ENCODE assay signal across 22 cellular contexts in genomic region chrX:37844622-37845021, GRCh38.
"Had no signal": no experiment of that assay in that cellular context is flagged by ENCODE, and none has a peak within 500 bp of the region (broad histone marks: within the 10 kb centered on the region; RNA-seq: fewer than 3 reads in every experiment).

No MANE protein-coding gene starts in this region.

- H3K4me3 Mint-ChIP-seq: activated naive CD4-positive, alpha-beta T cell treated with anti-CD3 and anti-CD28 coated beads for 36 hours; dendritic cell treated with granulocyte-macrophage colony-stimulating factor and Interleukin-4, amounts not matched to agents 40 ng/mL and 50 ng/mL, for 4 days; immature natural killer cell; nephron; T-cell had no signal

- H3K36me3 ChIP-seq: gastrocnemius medialis, thyroid gland had no signal

- H3K27me3 Mint-ChIP-seq: dendritic cell treated with granulocyte-macrophage colony-stimulating factor and Interleukin-4, amounts not matched to agents 40 ng/mL and 50 ng/mL, for 4 days had no signal

- H3K9me3 Mint-ChIP-seq: activated naive CD4-positive, alpha-beta T cell treated with anti-CD3 and anti-CD28 coated beads for 36 hours; activated T-helper 2 cell treated with anti-CD3 and anti-CD28 coated beads, Interferon-gamma antibody, Interleukin-2, Interleukin-4, amounts not matched to agents 10 μg/mL and 5 μg/mL and 100 μg/mL, durations not matched to agents 14 hours and 24 hours and 36 hours; dendritic cell treated with granulocyte-macrophage colony-stimulating factor and Interleukin-4, amounts not matched to agents 40 ng/mL and 50 ng/mL, for 4 days; immature natural killer cell; T-cell had no signal

- H3K4me1 Mint-ChIP-seq: nephron had no signal

- DNase-seq: activated CD4-positive, alpha-beta T cell treated with anti-CD3 and anti-CD28 coated beads, Interleukin-2, amount 50 U/mL, for 4 hours; activated CD4-positive, CD25-positive, alpha-beta regulatory T cell treated with anti-CD3 and anti-CD28 coated beads, Interleukin-2, amount 50 U/mL, for 72 hours; activated naive CD4-positive, alpha-beta T cell treated with anti-CD3 and anti-CD28 coated beads for 36 hours; amniotic stem cell; body of pancreas; cerebellar nuclear complex; effector memory CD4-positive, alpha-beta T cell; gastrocnemius medialis; heart left ventricle; immature natural killer cell; mesendoderm; nucleus accumbens; stimulated activated CD4-positive, alpha-beta T cell treated with anti-CD3 and anti-CD28 coated beads, Interleukin-15, amount 100 ng/mL, for 24 hours; stimulated activated CD4-positive, alpha-beta T cell treated with anti-CD3 and anti-CD28 coated beads, Interleukin-4, amount 100 ng/mL, for 1 hour; stimulated activated naive CD8-positive, alpha-beta T cell treated with anti-CD3 and anti-CD28 coated beads, Interleukin-15, Interleukin-2, amounts not matched to agents 100 U/mL and 50 U/mL, for 24 hours; T-cell; T1000; thyroid gland had no signal

- H3K27ac Mint-ChIP-seq: activated naive CD4-positive, alpha-beta T cell treated with anti-CD3 and anti-CD28 coated beads for 36 hours; activated T-helper 2 cell treated with anti-CD3 and anti-CD28 coated beads, Interferon-gamma antibody, Interleukin-2, Interleukin-4, amounts not matched to agents 10 μg/mL and 5 μg/mL and 100 μg/mL, durations not matched to agents 14 hours and 24 hours and 36 hours; dendritic cell treated with granulocyte-macrophage colony-stimulating factor and Interleukin-4, amounts not matched to agents 40 ng/mL and 50 ng/mL, for 4 days; immature natural killer cell; nephron had no signal

- H3K27ac ChIP-seq: body of pancreas, gastrocnemius medialis, heart left ventricle, thyroid gland had no signal

- H3K4me3 ChIP-seq: body of pancreas, gastrocnemius medialis, heart left ventricle, skin epidermis, thyroid gland had no signal

- H3K27me3 ChIP-seq: body of pancreas, gastrocnemius medialis, heart left ventricle, thyroid gland had no signal

- H3K9me3 ChIP-seq: body of pancreas, gastrocnemius medialis, heart left ventricle, thyroid gland had no signal

- H3K4me1 ChIP-seq: thyroid gland had no signal

- ATAC-seq: body of pancreas; gastrocnemius medialis; heart left ventricle; stimulated activated naive CD8-positive, alpha-beta T cell treated with anti-CD3 and anti-CD28 coated beads, Interleukin-15, Interleukin-2, amounts not matched to agents 100 U/mL and 50 U/mL, for 24 hours; T-cell had no signal
